In genomic region chr11:117824571-117825537, GRCh38 we compare ENCODE assay signal across 10 cellular contexts. TPM values are rescaled to one million over a fixed set of nuclear protein-coding genes. Genes with fewer than 3 reads are reported as not detected.
DNase-seq lines count a peak whose midpoint lies in the region; ATAC-seq lines count a peak whose summit lies in the region.
"Had no signal": no experiment of that assay in that cellular context is flagged by ENCODE, and none has a peak within 500 bp of the region (broad histone marks: within the 10 kb centered on the region; RNA-seq: fewer than 3 reads in every experiment).

Gene FXYD2 (minus strand): TSS chr11:117824744. CDS start chr11:117824678, 66 bp downstream.

- no peak within 1 kb of the TSS for H3K4me3 Mint-ChIP-seq in activated T-cell treated with anti-CD3 and anti-CD28 coated beads, Interleukin-2, amount 50 U/mL, for 24 hours

- no peak for ATAC-seq in HG03196 (IDR thresholded peaks at IDR 0.05; ENCODE audit: unreplicated experiment)

- 53% methylated on average over 22 of the region's 22 CpGs for WGBS in urinary bladder

- H3K27me3 Mint-ChIP-seq in activated T-cell treated with anti-CD3 and anti-CD28 coated beads, Interleukin-2, amount 50 U/mL, for 24 hours = no peaks in the 10 kb centered on the region

- H3K27ac Mint-ChIP-seq in activated T-cell treated with anti-CD3 and anti-CD28 coated beads, Interleukin-2, amount 50 U/mL, for 24 hours = peak within 1 kb of the TSS; percentile 80

- no peaks in the 10 kb centered on the region for H3K36me3 ChIP-seq in urinary bladder (ENCODE audit: insufficient read depth)

- peak within 1 kb of the TSS; percentile 31 for H3K27ac ChIP-seq in urinary bladder (ENCODE audit: low read depth)
- H3K27ac ChIP-seq: C4-2B had no signal

- H3K4me1 ChIP-seq in urinary bladder (ENCODE audit: insufficient read depth) = peaks cover 6% of the 10 kb centered on the region

- H3K36me3 Mint-ChIP-seq in activated T-cell treated with anti-CD3 and anti-CD28 coated beads, Interleukin-2, amount 50 U/mL, for 24 hours (ENCODE audit: low read depth) = no peaks in the 10 kb centered on the region

- H3K4me3 ChIP-seq in urinary bladder (ENCODE audit: low read depth, low read length) = no peak within 1 kb of the TSS

- H3K4me1 Mint-ChIP-seq in activated T-cell treated with anti-CD3 and anti-CD28 coated beads, Interleukin-2, amount 50 U/mL, for 24 hours (ENCODE audit: low read depth) = peaks cover 68% of the 10 kb centered on the region

- DNase-seq in activated T-cell treated with anti-CD3 and anti-CD28 coated beads, Interleukin-2, amount 50 U/mL, for 24 hours = peak; percentile 27
- no peak for DNase-seq in activated T-cell treated with anti-CD3 and anti-CD28 coated beads, Interleukin-2, amount 50 U/mL, for 1 hour
- peak; percentile 46 for DNase-seq in cerebellar cortex (ENCODE audit: low spot score)
- peak; percentile 56 to 74 for DNase-seq in lung microvascular endothelial cell (ENCODE audit: low read depth in 2 of 2)
- DNase-seq in NCI-H526 treated with DMSO at 0.1 percent for 48 hours (lab: John Stamatoyannopoulos, UW) = no peak
- DNase-seq in NCI-H2196 (lab: John Stamatoyannopoulos, UW; ENCODE audit: unreplicated experiment) = no peak
- DNase-seq: NK-92 treated with Interleukin-12 subunit alpha and Interleukin-12 subunit beta, amount 100 ng/mL, for 24 hours had no signal

- H3K9me3 Mint-ChIP-seq in activated T-cell treated with anti-CD3 and anti-CD28 coated beads, Interleukin-2, amount 50 U/mL, for 24 hours = no peaks in the 10 kb centered on the region

RNA-seq across cellular contexts. Expression of gene FXYD2, which starts in this region (rescaled TPM):
- total RNA-seq in lung microvascular endothelial cell (0.22 and 1.8 TPM in 2 replicates), urinary bladder (5.0 TPM)
- polyA plus RNA-seq in urinary bladder = 1.9 TPM

Comparison
In these comparisons a context has a peak if more than half of its experiments do, and no peak if none do; other contexts are left out.
1. DNase-seq: peak in activated T-cell treated with anti-CD3 and anti-CD28 coated beads, Interleukin-2, amount 50 U/mL, for 24 hours (single experiment), cerebellar cortex (single experiment) and lung microvascular endothelial cell (2 of 2); none in activated T-cell treated with anti-CD3 and anti-CD28 coated beads, Interleukin-2, amount 50 U/mL, for 1 hour (single experiment), NCI-H526 treated with DMSO at 0.1 percent for 48 hours (single experiment) and NCI-H2196 (single experiment).